Comparison of ENCODE assay signal across 8 cellular contexts in the genomic region with DNA sequence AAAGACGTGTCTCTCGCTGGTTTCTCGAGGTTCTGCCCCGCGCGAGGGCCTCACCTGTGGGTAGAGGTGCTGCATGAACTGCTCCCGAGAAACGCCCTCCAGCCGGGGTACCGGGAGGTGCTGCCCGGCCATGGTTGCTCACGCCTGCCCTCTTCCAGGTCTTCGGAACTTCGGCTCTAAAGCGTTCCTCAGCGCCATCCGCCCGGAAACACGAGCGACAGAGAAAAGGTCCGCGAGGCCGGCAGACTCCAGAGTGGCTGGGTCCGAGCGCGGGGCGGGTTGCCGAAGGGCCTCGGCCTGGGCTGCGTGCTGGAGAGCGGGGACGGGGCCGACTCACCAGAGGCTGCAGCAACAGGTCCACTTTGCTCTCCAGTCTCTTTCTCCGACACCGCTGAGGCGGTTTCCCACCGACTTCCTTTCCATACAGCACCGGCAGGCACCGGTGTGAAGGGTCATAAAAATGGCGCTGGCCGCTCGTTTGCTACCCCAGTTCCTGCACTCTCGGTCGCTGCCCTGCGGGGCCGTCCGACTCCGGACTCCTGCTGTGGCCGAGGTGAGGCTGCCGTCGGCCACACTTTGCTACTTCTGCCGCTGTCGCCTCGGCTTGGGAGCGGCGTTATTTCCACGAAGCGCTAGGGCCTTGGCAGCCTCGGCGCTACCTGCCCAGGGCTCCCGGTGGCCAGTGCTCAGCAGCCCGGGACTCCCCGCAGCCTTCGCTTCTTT. TPM values are rescaled to one million over a fixed set of nuclear protein-coding genes. Genes with fewer than 3 reads are reported as not detected.
DNase-seq lines count a peak whose midpoint lies in the region; ATAC-seq and TF ChIP-seq lines count a peak whose summit lies in the region.

A gene with protein sequence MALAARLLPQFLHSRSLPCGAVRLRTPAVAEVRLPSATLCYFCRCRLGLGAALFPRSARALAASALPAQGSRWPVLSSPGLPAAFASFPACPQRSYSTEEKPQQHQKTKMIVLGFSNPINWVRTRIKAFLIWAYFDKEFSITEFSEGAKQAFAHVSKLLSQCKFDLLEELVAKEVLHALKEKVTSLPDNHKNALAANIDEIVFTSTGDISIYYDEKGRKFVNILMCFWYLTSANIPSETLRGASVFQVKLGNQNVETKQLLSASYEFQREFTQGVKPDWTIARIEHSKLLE (plus strand): TSS at position 244 of the 723 bp plus-strand sequence. CDS start 217 bp downstream, at position 461.
A gene with protein sequence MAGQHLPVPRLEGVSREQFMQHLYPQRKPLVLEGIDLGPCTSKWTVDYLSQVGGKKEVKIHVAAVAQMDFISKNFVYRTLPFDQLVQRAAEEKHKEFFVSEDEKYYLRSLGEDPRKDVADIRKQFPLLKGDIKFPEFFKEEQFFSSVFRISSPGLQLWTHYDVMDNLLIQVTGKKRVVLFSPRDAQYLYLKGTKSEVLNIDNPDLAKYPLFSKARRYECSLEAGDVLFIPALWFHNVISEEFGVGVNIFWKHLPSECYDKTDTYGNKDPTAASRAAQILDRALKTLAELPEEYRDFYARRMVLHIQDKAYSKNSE (minus strand): TSS at position 153 of the 723 bp plus-strand sequence. CDS start 21 bp downstream, at position 132.

- peak within 1 kb of the TSS; percentile 90 for H3K4me2 ChIP-seq in BLaER1

- no peaks in the 10 kb centered on the region for H3K9me3 ChIP-seq in BLaER1
- H3K9me3 ChIP-seq in colonic mucosa = no peaks in the 10 kb centered on the region

- H3K36me3 ChIP-seq in BLaER1 (peaks cover 32% of the 10 kb centered on the region), colonic mucosa (peaks cover 5% of the 10 kb centered on the region)

- H3K27ac ChIP-seq in BLaER1 (peak within 1 kb of the TSS; percentile 97), colonic mucosa (peak within 1 kb of the TSS; percentile 94)

- peak; percentile 53 for DNase-seq in GM19240 (ENCODE audit: insufficient read length, low spot score)
- peak; percentile 92 to 93 for DNase-seq in NCI-H526 (lab: John Stamatoyannopoulos, UW)
- DNase-seq in activated CD4-positive, alpha-beta T cell treated with anti-CD3 and anti-CD28 coated beads for 48 hours = peak; percentile 86
- DNase-seq in colonic mucosa = peak; percentile 89
- peak; percentile 84 to 86 for DNase-seq in left colon
- peak; percentile 81 for DNase-seq in stimulated activated CD4-positive, alpha-beta T cell treated with anti-CD3 and anti-CD28 coated beads, Interleukin-1b, Interleukin-23, amount 100 ng/mL, for 48 hours

- intact Hi-C loops in colonic mucosa (cut with DNase I) = no loop called here
- intact Hi-C loops in left colon (cut with DNase I, micrococcal nuclease) = no loop called here

- H3K4me3 ChIP-seq in BLaER1 (peak within 1 kb of the TSS; percentile 77), colonic mucosa (peak within 1 kb of the TSS; percentile 98)

- H4K20me1 ChIP-seq in BLaER1 = peaks cover 31% of the 10 kb centered on the region

- no peaks in the 10 kb centered on the region for H3K27me3 ChIP-seq in BLaER1
- no peaks in the 10 kb centered on the region for H3K27me3 ChIP-seq in colonic mucosa

- TF ChIP-seq CTCF in colonic mucosa (IDR thresholded peaks at IDR 0.05) = no peak

- peak; percentile 78 for ATAC-seq in HG03457 (IDR thresholded peaks at IDR 0.05; ENCODE audit: unreplicated experiment)
- peak; percentile 91 for ATAC-seq in left colon

- H3K9ac ChIP-seq in BLaER1 (peak within 1 kb of the TSS; percentile 96), colonic mucosa (ENCODE audit: low read depth in 2 of 2, low read length in 2 of 2) (peak within 1 kb of the TSS; percentile 95 to 98)

- peaks cover 37% of the 10 kb centered on the region for H3K4me1 ChIP-seq in BLaER1
- H3K4me1 ChIP-seq in colonic mucosa = peaks cover 12% of the 10 kb centered on the region

RNA-seq across cellular contexts. Expression of the first gene that starts in this region (rescaled TPM):
- total RNA-seq in colonic mucosa (10 to 100 TPM; 35.5 to 37.3 TPM), left colon (10 to 100 TPM; 25.4 to 27.2 TPM)

RNA-seq across cellular contexts. Expression of the second gene that starts in this region (rescaled TPM):
- total RNA-seq in colonic mucosa (1 to 10 TPM; 7.6 to 8.1 TPM), left colon (1 to 10 TPM; 6.0 to 7.5 TPM)

Comparison
In these comparisons a context has a peak if more than half of its experiments do, and no peak if none do; other contexts are left out.
1. Peak in every context shown above with its lines: DNase-seq, ATAC-seq, H3K4me3 ChIP-seq and H3K27ac ChIP-seq.